Comparison of ENCODE assay signal across 8 cellular contexts in genomic region chr12:110123861-110124183, GRCh38. TPM values are rescaled to one million over a fixed set of nuclear protein-coding genes. Genes with fewer than 3 reads are reported as not detected.
DNase-seq lines count a peak whose midpoint lies in the region; ATAC-seq and TF ChIP-seq lines count a peak whose summit lies in the region.

No MANE protein-coding gene starts in this region.

- peak overlapping the region; percentile 10 to 87 (median 74) for H3K27ac Mint-ChIP-seq in CD4-positive, alpha-beta memory T cell

- no peak for TF ChIP-seq CTCF in OCI-LY1 (IDR thresholded peaks at IDR 0.05; ENCODE audit: low read length)
- no peak for TF ChIP-seq CTCF in liver (IDR thresholded peaks at IDR 0.05; ENCODE audit: low read depth, low read length, missing input control)

- H3K79me2 ChIP-seq in OCI-LY1 (ENCODE audit: insufficient read depth, low read length): no peaks in the 10 kb centered on the region

- H3K27me3 Mint-ChIP-seq in CD4-positive, alpha-beta memory T cell: peaks cover 5 to 10% of the 10 kb centered on the region in 2 donors

- H3K36me3 ChIP-seq in CD4-positive, alpha-beta memory T cell (ENCODE audit: insufficient read depth, low read length): no peaks in the 10 kb centered on the region
- H3K36me3 ChIP-seq in OCI-LY1 (ENCODE audit: insufficient read depth, low read length): no peaks in the 10 kb centered on the region
- H3K36me3 ChIP-seq in liver (ENCODE audit: control insufficient read depth in 4 of 4, insufficient read depth in 3 of 4, low read depth in 1 of 4, low read length in 3 of 4): no peaks in the 10 kb centered on the region

- H3F3A ChIP-seq in OCI-LY1 (ENCODE audit: insufficient read depth, low read length): no peaks in the 10 kb centered on the region

- TF ChIP-seq RAD21 in liver (IDR thresholded peaks at IDR 0.05): no peak

- peak overlapping the region in 1 of 2 donors; percentile 29 for H3K4me3 ChIP-seq in CD4-positive, alpha-beta memory T cell (ENCODE audit: low read length in 2 of 2)
- H3K4me3 ChIP-seq in OCI-LY1 (ENCODE audit: low read depth, low read length, poor library complexity, severe bottlenecking): no peak overlapping the region
- H3K4me3 ChIP-seq in liver (ENCODE audit: low read depth in 1 of 3, low read length in 3 of 3): no peak overlapping the region

- no peaks in the 10 kb centered on the region for H3K27me3 ChIP-seq in CD4-positive, alpha-beta memory T cell (ENCODE audit: insufficient read depth, low read length)
- H3K27me3 ChIP-seq in OCI-LY1 (ENCODE audit: insufficient read depth, low read length): no peaks in the 10 kb centered on the region
- no peaks in the 10 kb centered on the region for H3K27me3 ChIP-seq in liver (ENCODE audit: control insufficient read depth in 4 of 4, insufficient read depth in 4 of 4, low read length in 3 of 4)

- peaks cover 10% of the 10 kb centered on the region for H3K4me1 ChIP-seq in CD4-positive, alpha-beta memory T cell (ENCODE audit: insufficient read depth, low read length)
- H3K4me1 ChIP-seq in OCI-LY1 (ENCODE audit: insufficient read depth, low read length, severe bottlenecking) (peaks cover 13% of the 10 kb centered on the region), liver (ENCODE audit: control insufficient read depth in 4 of 4, insufficient read depth in 4 of 4, low read length in 3 of 4) (peaks cover 3 to 12% (median 4%) of the 10 kb centered on the region in 4 donors)

- POLR2A ChIA-PET in CD4-positive, alpha-beta memory T cell (lab: Charles Lee; ENCODE audit: partially characterized antibody): interaction anchor here (1.0 to 2.7 kb wide), 6 partner anchors 11 to 326 kb away, joined by 3 to 27 read pairs (median 7); partner anchors contain the start of genes ARPC3 and ATP2A2

- H3K9me3 Mint-ChIP-seq in CD4-positive, alpha-beta memory T cell: no peaks in the 10 kb centered on the region

- peak overlapping the region; percentile 48; the same call in 1 of the 2 replicates for H3K4me2 ChIP-seq in OCI-LY1 (ENCODE audit: low read length)

- H3K4me1 Mint-ChIP-seq in CD4-positive, alpha-beta memory T cell: peaks cover 3 to 15% (median 8%) of the 10 kb centered on the region in 4 donors

- no peaks in the 10 kb centered on the region for H4K20me1 ChIP-seq in OCI-LY1 (ENCODE audit: insufficient read depth, low read length)

- no peak for DNase-seq in CD4-positive, alpha-beta memory T cell
- DNase-seq in GDM1 (lab: John Stamatoyannopoulos, UW) (no peak), NCI-H2029 (lab: John Stamatoyannopoulos, UW) (no peak), putamen (ENCODE audit: low spot score) (no peak), NCI-H1694 (lab: John Stamatoyannopoulos, UW) (no peak)

- CTCF ChIA-PET in CD4-positive, alpha-beta memory T cell (lab: Charles Lee; ENCODE audit: partially characterized antibody): interaction anchor here (0.5 to 1.8 kb wide), 3 partner anchors 9 to 505 kb away, joined by 3 to 6 read pairs (median 3); no protein-coding TSS in a partner anchor

- H3K36me3 Mint-ChIP-seq in CD4-positive, alpha-beta memory T cell: no peaks in the 10 kb centered on the region

- H3K9ac ChIP-seq in OCI-LY1 (ENCODE audit: low read length) (no peak overlapping the region), liver (ENCODE audit: low read depth in 1 of 2, low read length in 2 of 2) (no peak overlapping the region)

- H3K27ac ChIP-seq in CD4-positive, alpha-beta memory T cell (ENCODE audit: low read depth, low read length): no peak overlapping the region
- H3K27ac ChIP-seq in OCI-LY1 (ENCODE audit: low read depth, low read length, poor library complexity, severe bottlenecking): no peak overlapping the region
- no peak overlapping the region for H3K27ac ChIP-seq in liver (ENCODE audit: low read depth in 1 of 2, low read length in 2 of 2)

- WGBS in liver: 8% methylated on average over 15 of the region's 15 CpGs

- peak overlapping the region; percentile 57 to 81 (median 70) for H3K4me3 Mint-ChIP-seq in CD4-positive, alpha-beta memory T cell

- peak; percentile 11 for ATAC-seq in GM21526 (IDR thresholded peaks at IDR 0.05; ENCODE audit: low FRiP score, unreplicated experiment)

- no peaks in the 10 kb centered on the region for H3K9me3 ChIP-seq in CD4-positive, alpha-beta memory T cell (ENCODE audit: control insufficient read depth in 1 of 2, low read length in 2 of 2)
- H3K9me3 ChIP-seq in OCI-LY1 (ENCODE audit: low read length): no peaks in the 10 kb centered on the region
- H3K9me3 ChIP-seq in liver (ENCODE audit: control insufficient read depth in 4 of 4, low read length in 3 of 4): no peaks in the 10 kb centered on the region

- H2AFZ ChIP-seq in OCI-LY1 (ENCODE audit: low read length): no peak overlapping the region

- no peaks in the 10 kb centered on the region for H3K9me2 ChIP-seq in OCI-LY1 (ENCODE audit: low read depth, low read length)

- intact Hi-C loops in CD4-positive, alpha-beta memory T cell (cut with micrococcal nuclease): loop anchor here (1.0 to 10.0 kb wide), 4 partner anchors 76 to 1069 kb away; partner anchors contain the start of genes ATP2A2, C12orf76 and USP30

TF ChIP-seq in liver, 16 proteins besides CTCF, POLR2A, EP300 and RAD21:
- TF ChIP-seq HNF4G (IDR thresholded peaks at IDR 0.05) (no peak), RXRA (IDR thresholded peaks at IDR 0.05) (no peak), MAX (IDR thresholded peaks at IDR 0.05) (peak; percentile 55), FOXA2 (IDR thresholded peaks at IDR 0.05) (no peak)

RNA-seq across cellular contexts. Expression of gene IFT81, which starts 0.3 kb away (rescaled TPM):
- 1 to 10 TPM; 1.1 to 1.3 TPM for total RNA-seq in CD4-positive, alpha-beta memory T cell
- polyA plus RNA-seq in CD4-positive, alpha-beta memory T cell: 1 to 10 TPM in 1 of 2 donors, under 1 TPM in 1; 0.57 to 1.2 TPM
- 1 to 10 TPM; 2.4 to 4.9 TPM for total RNA-seq in liver
- polyA plus RNA-seq in liver: 1 to 10 TPM; 1.9 to 3.2 TPM
